8 cellular contexts compared by ENCODE assay signal in genomic region chr20:34475979-34476736, GRCh38. TPM values are rescaled to one million over a fixed set of nuclear protein-coding genes. Genes with fewer than 3 reads are reported as not detected.
A peak's percentile ranks its signal among the peaks of the same experiment; 100 is the strongest.
DNase-seq lines count a peak whose midpoint lies in the region; ATAC-seq, FAIRE-seq and TF ChIP-seq lines count a peak whose summit lies in the region.

No MANE protein-coding gene starts in this region.

- H3K4me1 Mint-ChIP-seq in activated naive CD8-positive, alpha-beta T cell treated with anti-CD3 and anti-CD28 coated beads, Interleukin-2, amount 50 U/mL, for 24 hours, result peaks cover 11% of the 10 kb centered on the region

- no peaks in the 10 kb centered on the region for H3K9me3 Mint-ChIP-seq in activated naive CD8-positive, alpha-beta T cell treated with anti-CD3 and anti-CD28 coated beads, Interleukin-2, amount 50 U/mL, for 24 hours

- H3K4me3 ChIP-seq in DOHH2 (ENCODE audit: low read length), result no peak overlapping the region
- H3K4me3 ChIP-seq in MG63, result no peak overlapping the region
- no peak overlapping the region for H3K4me3 ChIP-seq in right cardiac atrium (ENCODE audit: low read length)
- H3K4me3 ChIP-seq in lower leg skin (ENCODE audit: low read depth, poor library complexity, severe bottlenecking), result no peak overlapping the region

- no peak overlapping the region for H3K27ac Mint-ChIP-seq in activated naive CD8-positive, alpha-beta T cell treated with anti-CD3 and anti-CD28 coated beads, Interleukin-2, amount 50 U/mL, for 24 hours

- H3K4me2 ChIP-seq in DOHH2 (ENCODE audit: low read length), result no peak overlapping the region

- H3K36me3 ChIP-seq in DOHH2 (ENCODE audit: control insufficient read depth, low read length) (peaks cover 49% of the 10 kb centered on the region), MG63 (peaks cover 66% of the 10 kb centered on the region)

- peaks cover 6% of the 10 kb centered on the region for H3F3A ChIP-seq in DOHH2 (ENCODE audit: control insufficient read depth, insufficient read depth)

- H4K20me1 ChIP-seq in DOHH2 (ENCODE audit: control insufficient read depth, insufficient read depth, low read depth, low read length), result peaks cover 4% of the 10 kb centered on the region; the same call in 1 of the 2 replicates

- peak; percentile 15 for TF ChIP-seq CTCF in DOHH2 (IDR thresholded peaks at IDR 0.05; ENCODE audit: low read depth, low read length, poor library complexity, severe bottlenecking)
- no peak for TF ChIP-seq CTCF in lower leg skin (IDR thresholded peaks at IDR 0.05)

- peaks cover 42% of the 10 kb centered on the region for H3K36me3 Mint-ChIP-seq in activated naive CD8-positive, alpha-beta T cell treated with anti-CD3 and anti-CD28 coated beads, Interleukin-2, amount 50 U/mL, for 24 hours (ENCODE audit: low read depth)

- H3K4me3 Mint-ChIP-seq in activated naive CD8-positive, alpha-beta T cell treated with anti-CD3 and anti-CD28 coated beads, Interleukin-2, amount 50 U/mL, for 24 hours, result no peak overlapping the region

- intact Hi-C loops in right cardiac atrium (cut with DNase I) (loop anchor here in 3 of 4 donors (1.0 to 10.0 kb wide), 2 partner anchors 161 to 164 kb away; no protein-coding TSS in a partner anchor), lower leg skin (cut with DNase I; ENCODE audit: low total_unique reads) (no loop called here)

- H3K27ac ChIP-seq in DOHH2 (ENCODE audit: low read depth, low read length), result no peak overlapping the region
- H3K27ac ChIP-seq in right cardiac atrium (ENCODE audit: low read length), result peak overlapping the region; percentile 2

- H3K4me1 ChIP-seq in DOHH2 (ENCODE audit: control insufficient read depth, low read length) (peaks cover 3% of the 10 kb centered on the region; the same call in 1 of the 2 replicates), right cardiac atrium (ENCODE audit: control insufficient read depth, insufficient read depth, low read length) (no peaks in the 10 kb centered on the region)

- FAIRE-seq in H54 (lab: Jason Lieb, UNC), result no peak

- H3K27me3 Mint-ChIP-seq in activated naive CD8-positive, alpha-beta T cell treated with anti-CD3 and anti-CD28 coated beads, Interleukin-2, amount 50 U/mL, for 24 hours, result no peaks in the 10 kb centered on the region

- ATAC-seq in activated naive CD8-positive, alpha-beta T cell treated with anti-CD3 and anti-CD28 coated beads, Interleukin-2, amount 50 U/mL, for 24 hours, result peak; percentile 66
- ATAC-seq in right cardiac atrium, result peak; percentile 94 to 95

- H3K9me3 ChIP-seq in DOHH2 (ENCODE audit: control insufficient read depth, insufficient read depth, low read length), result no peaks in the 10 kb centered on the region
- no peaks in the 10 kb centered on the region for H3K9me3 ChIP-seq in MG63
- no peaks in the 10 kb centered on the region for H3K9me3 ChIP-seq in right cardiac atrium (ENCODE audit: control insufficient read depth, low read length)

- 22% methylated on average over 38 of the region's 38 CpGs for WGBS in right cardiac atrium
- 60 to 64% methylated on average over 38 of the region's 38 CpGs for WGBS in lower leg skin, 2 donors

- H3K9me2 ChIP-seq in DOHH2 (replicated peaks; ENCODE audit: control insufficient read depth, low read length), result no peaks in the 10 kb centered on the region

- TF ChIP-seq POLR2A in lower leg skin (IDR thresholded peaks at IDR 0.05) (no peak), H54 (IDR thresholded peaks at IDR 0.05; ENCODE audit: low read depth, low read length) (no peak)

- no peaks in the 10 kb centered on the region for H3K27me3 ChIP-seq in DOHH2 (ENCODE audit: control insufficient read depth, low read length)
- H3K27me3 ChIP-seq in MG63, result no peaks in the 10 kb centered on the region
- no peaks in the 10 kb centered on the region for H3K27me3 ChIP-seq in right cardiac atrium (ENCODE audit: control insufficient read depth, insufficient read depth)

- DNase-seq in MG63 (peak; percentile 69), right cardiac atrium (peak; percentile 63 to 86 (median 84)), lower leg skin (ENCODE audit: low spot score in 2 of 2) (no peak), occipital lobe (lab: John Stamatoyannopoulos, UW) (no peak), H54 (ENCODE audit: insufficient read length, low spot score) (no peak)
- peak; percentile 47 for DNase-seq in activated naive CD8-positive, alpha-beta T cell treated with anti-CD3 and anti-CD28 coated beads, Interleukin-2, amount 50 U/mL, for 24 hours
- peak; percentile 9 for DNase-seq in stimulated activated CD4-positive, alpha-beta T cell treated with anti-CD3 and anti-CD28 coated beads, Interleukin-1b, Interleukin-23, amount 100 ng/mL, for 48 hours

- no peaks in the 10 kb centered on the region for H3K79me2 ChIP-seq in DOHH2 (ENCODE audit: control insufficient read depth, low read length)

RNA-seq across cellular contexts. Expression of gene DYNLRB1, which starts 40.1 kb away (rescaled TPM):
- total RNA-seq in MG63 (2014; rRNA removed; shearing (Covaris generic); ENCODE audit: low replicate concordance), result 96.3 and 137 TPM in 2 replicates
- 100 to 1,000 TPM; 134 to 163 (median 151) TPM for total RNA-seq in right cardiac atrium
- 289 TPM for polyA plus RNA-seq in right cardiac atrium
- total RNA-seq in lower leg skin, result 100 to 1,000 TPM; 162 to 232 (median 193) TPM
- 33.5 TPM for total RNA-seq in occipital lobe

Comparison
In these comparisons a context has a peak if more than half of its experiments do, and no peak if none do; other contexts are left out.
1. DNase-seq: peak in MG63 (single experiment), activated naive CD8-positive, alpha-beta T cell treated with anti-CD3 and anti-CD28 coated beads, Interleukin-2, amount 50 U/mL, for 24 hours (single experiment), right cardiac atrium (3 of 3) and stimulated activated CD4-positive, alpha-beta T cell treated with anti-CD3 and anti-CD28 coated beads, Interleukin-1b, Interleukin-23, amount 100 ng/mL, for 48 hours (single experiment); none in lower leg skin (0 of 2), occipital lobe (single experiment) and H54 (single experiment).